ENCODE assay signal across 8 cellular contexts in the genomic region with DNA sequence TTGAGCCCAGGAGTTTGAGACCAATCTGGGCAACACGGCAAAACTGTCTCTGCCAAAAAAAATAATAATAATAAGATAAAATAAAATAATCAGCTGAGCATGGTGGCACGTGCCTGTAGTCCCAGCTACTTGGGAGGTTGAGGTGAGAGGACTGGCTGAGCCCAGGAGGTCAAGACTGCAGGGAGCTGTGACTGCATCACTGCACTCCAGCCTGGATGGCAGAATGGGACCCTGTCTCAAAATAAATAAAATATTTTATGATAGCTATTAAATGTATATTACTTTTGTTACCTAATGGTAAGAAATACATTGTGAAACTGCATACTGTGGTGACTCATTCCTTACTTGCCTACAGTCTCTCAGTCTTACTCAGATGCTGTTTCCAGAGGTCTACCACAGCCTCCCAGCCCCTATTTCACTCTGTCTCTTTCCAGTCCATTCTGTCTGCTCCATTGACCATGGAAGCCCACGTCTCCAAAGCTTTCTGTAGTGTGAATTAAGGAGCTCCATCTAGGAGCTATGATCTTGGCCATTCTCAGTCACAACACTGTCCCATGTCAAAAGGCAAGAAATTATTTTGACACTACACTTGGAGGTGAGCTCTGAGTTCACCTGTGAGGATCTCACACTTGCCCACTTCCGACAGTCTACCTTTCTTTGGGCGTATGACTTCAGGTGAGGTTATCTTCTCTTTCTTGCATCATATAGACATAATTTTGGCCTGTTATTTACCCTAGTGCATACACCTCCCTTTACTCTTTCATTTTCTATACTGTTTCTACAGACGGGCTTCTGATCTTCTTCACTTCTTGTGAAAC.
DNase-seq lines count a peak whose midpoint lies in the region; ATAC-seq and TF ChIP-seq lines count a peak whose summit lies in the region.

No MANE protein-coding gene starts in this region.

- ATAC-seq in GM18505 (IDR thresholded peaks at IDR 0.05; ENCODE audit: unreplicated experiment) (peak; percentile 95), GM21786 (IDR thresholded peaks at IDR 0.05; ENCODE audit: unreplicated experiment) (peak; percentile 97)

- H3K27ac ChIP-seq in coronary artery, result no peak overlapping the region

- no peak overlapping the region for H3K4me3 ChIP-seq in fibroblast of pulmonary artery (replicated peaks; ENCODE audit: low read depth, low read length)
- no peak overlapping the region for H3K4me3 ChIP-seq in coronary artery

- DNase-seq in NCI-H226, result peak; percentile 39
- peak; percentile 75 for DNase-seq in fibroblast of pulmonary artery (ENCODE audit: low read depth)
- no peak for DNase-seq in cerebellar nuclear complex (lab: John Stamatoyannopoulos, UW)
- DNase-seq in NCI-H524 treated with DMSO at 0.1 percent for 48 hours (lab: John Stamatoyannopoulos, UW), result no peak
- DNase-seq in germinal center (ENCODE audit: low spot score), result no peak
- DNase-seq in coronary artery (ENCODE audit: low spot score), result no peak

- no peak for TF ChIP-seq CTCF in fibroblast of pulmonary artery (IDR thresholded peaks at IDR 0.05; ENCODE audit: low read length, missing control alignments)
- no peak for TF ChIP-seq CTCF in coronary artery (IDR thresholded peaks at IDR 0.05)

- TF ChIP-seq POLR2A in GM18505 (IDR thresholded peaks at IDR 0.05; ENCODE audit: borderline replicate concordance, extremely low read depth, insufficient read depth, insufficient read length), result no peak

Comparison
In these comparisons a context has a peak if more than half of its experiments do, and no peak if none do; other contexts are left out.
1. DNase-seq: peak in NCI-H226 (single experiment) and fibroblast of pulmonary artery (single experiment); none in cerebellar nuclear complex (0 of 2), NCI-H524 treated with DMSO at 0.1 percent for 48 hours (single experiment), germinal center (single experiment) and coronary artery (single experiment).